16 cellular contexts compared by ENCODE assay signal in genomic region chr2:233430651-233431050, GRCh38.
"Had no signal": no experiment of that assay in that cellular context is flagged by ENCODE, and none has a peak within 500 bp of the region (broad histone marks: within the 10 kb centered on the region; RNA-seq: fewer than 3 reads in every experiment).

No MANE protein-coding gene starts in this region.

- H3K27me3 ChIP-seq: adrenal gland, dorsolateral prefrontal cortex, left lung, neutrophil, suprapubic skin had no signal

- H3K4me1 ChIP-seq: adrenal gland, left lung, suprapubic skin had no signal

- H3K27ac ChIP-seq: adrenal gland, dorsolateral prefrontal cortex, left lung, neutrophil, suprapubic skin had no signal

- H3K4me3 Mint-ChIP-seq: activated naive CD4-positive, alpha-beta T cell treated with anti-CD3 and anti-CD28 coated beads for 36 hours; endodermal cell; natural killer cell had no signal

- H3K4me1 Mint-ChIP-seq: endodermal cell had no signal

- FAIRE-seq: small intestine had no signal

- ATAC-seq: left lung; natural killer cell; stimulated activated naive CD8-positive, alpha-beta T cell treated with anti-CD3 and anti-CD28 coated beads, Interleukin-15, Interleukin-2, amounts not matched to agents 100 U/mL and 50 U/mL, for 24 hours had no signal

- H3K9me3 ChIP-seq: adrenal gland, neutrophil, suprapubic skin had no signal

- H3K4me3 ChIP-seq: adrenal gland, dorsolateral prefrontal cortex, left lung, suprapubic skin had no signal

- H3K9me3 Mint-ChIP-seq: natural killer cell had no signal

- DNase-seq: activated CD4-positive, alpha-beta T cell treated with anti-CD3 and anti-CD28 coated beads for 1 hour; activated CD4-positive, alpha-beta T cell treated with anti-CD3 and anti-CD28 coated beads, Interleukin-2, amount 50 U/mL, for 4 hours; activated naive CD4-positive, alpha-beta T cell treated with anti-CD3 and anti-CD28 coated beads for 36 hours; dorsolateral prefrontal cortex; endodermal cell; erythroblast; left lung; natural killer cell; small intestine; stimulated activated CD4-positive, alpha-beta T cell treated with anti-CD3 and anti-CD28 coated beads, Interleukin-4, amount 100 ng/mL, for 4 hours; stimulated activated naive CD8-positive, alpha-beta T cell treated with anti-CD3 and anti-CD28 coated beads, Interleukin-15, Interleukin-2, amounts not matched to agents 100 U/mL and 50 U/mL, for 24 hours; T1000 had no signal

- H3K27ac Mint-ChIP-seq: activated naive CD4-positive, alpha-beta T cell treated with anti-CD3 and anti-CD28 coated beads for 36 hours; activated T-helper 2 cell treated with anti-CD3 and anti-CD28 coated beads, Interferon-gamma antibody, Interleukin-2, Interleukin-4, amounts not matched to agents 10 μg/mL and 5 μg/mL and 100 μg/mL, durations not matched to agents 14 hours and 24 hours and 36 hours; endodermal cell had no signal
